Comparison of ENCODE assay signal across 8 cellular contexts in the genomic region with DNA sequence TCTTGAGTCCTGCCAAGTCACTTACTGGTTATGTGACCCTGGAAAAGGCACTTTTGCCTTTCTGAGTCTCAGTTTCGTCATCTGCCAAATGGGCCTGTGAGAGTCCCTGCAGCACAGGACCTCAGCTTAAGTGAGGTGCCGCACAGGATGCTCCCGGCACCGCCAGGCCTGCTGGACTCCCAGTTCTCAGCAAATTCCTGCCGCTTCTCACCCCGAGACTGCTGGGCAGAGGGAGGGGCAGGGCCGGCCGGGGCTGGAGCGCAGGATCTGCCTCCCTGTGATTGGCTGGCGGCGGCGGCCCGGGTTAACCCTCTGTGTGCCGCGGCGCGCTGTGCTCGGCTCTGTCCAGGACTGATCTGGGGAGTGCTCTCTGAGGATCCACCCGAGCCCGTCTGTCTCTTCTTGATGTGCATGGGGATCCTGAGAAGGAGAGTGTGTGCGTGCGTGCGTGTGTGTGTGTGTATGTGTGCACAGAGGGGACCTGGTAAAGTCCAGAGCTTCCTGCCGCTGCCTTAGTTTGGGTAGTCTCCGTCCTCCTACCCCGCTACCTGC. TPM values are rescaled to one million over a fixed set of nuclear protein-coding genes. Genes with fewer than 3 reads are reported as not detected.
DNase-seq lines count a peak whose midpoint lies in the region; ATAC-seq, FAIRE-seq and TF ChIP-seq lines count a peak whose summit lies in the region.

No MANE protein-coding gene starts in this region.

- peaks cover 16% of the 10 kb centered on the region for H3K36me3 Mint-ChIP-seq in astrocyte (ENCODE audit: low read depth, unreplicated experiment)

- H3K9ac ChIP-seq in astrocyte (ENCODE audit: low read length): peak overlapping the region; percentile 66

- H3K4me1 ChIP-seq in astrocyte (ENCODE audit: insufficient read depth, low read length): peaks cover 23% of the 10 kb centered on the region
- H3K4me1 ChIP-seq in psoas muscle: peaks cover 33% of the 10 kb centered on the region
- peaks cover 3% of the 10 kb centered on the region; the same call in 1 of the 2 replicates for H3K4me1 ChIP-seq in SJCRH30

- H3K36me3 ChIP-seq in astrocyte (ENCODE audit: insufficient read depth, low read length) (peaks cover 35% of the 10 kb centered on the region), psoas muscle (ENCODE audit: insufficient read depth in 1 of 2, low read depth in 1 of 2) (peaks cover 4 to 67% of the 10 kb centered on the region in 2 donors), SJCRH30 (peaks cover 30% of the 10 kb centered on the region)

- peaks cover 88% of the 10 kb centered on the region for H3K79me2 ChIP-seq in astrocyte (ENCODE audit: insufficient read depth, low read length)

- H3K4me3 ChIP-seq in astrocyte (ENCODE audit: insufficient read depth, low read depth, low read length) (peak overlapping the region; percentile 64), psoas muscle (peak overlapping the region; percentile 78), SJCRH30 (no peak overlapping the region)

- FAIRE-seq in astrocyte (lab: Jason Lieb, UNC): no peak

- H4K20me1 ChIP-seq in astrocyte (ENCODE audit: insufficient read depth, low read length): peaks cover 86% of the 10 kb centered on the region

- H3K9me3 Mint-ChIP-seq in astrocyte (ENCODE audit: unreplicated experiment): no peaks in the 10 kb centered on the region

- TF ChIP-seq CTCF in C4-2B (conservative IDR thresholded peaks at IDR 0.05) (no peak; the same call in none of the 2 replicates), astrocyte (IDR thresholded peaks at IDR 0.05; ENCODE audit: insufficient read depth, low read depth, low read length) (no peak), psoas muscle (IDR thresholded peaks at IDR 0.05) (peak; percentile 15)

- peaks cover 6% of the 10 kb centered on the region for H3K4me1 Mint-ChIP-seq in astrocyte (ENCODE audit: low read depth, unreplicated experiment)

- H3K27ac Mint-ChIP-seq in astrocyte (ENCODE audit: unreplicated experiment): peak overlapping the region; percentile 34

- H3K27me3 ChIP-seq in astrocyte (ENCODE audit: insufficient read depth, low read length): no peaks in the 10 kb centered on the region
- H3K27me3 ChIP-seq in psoas muscle (ENCODE audit: insufficient read depth in 3 of 3, low read length in 2 of 3): no peaks in the 10 kb centered on the region
- no peaks in the 10 kb centered on the region for H3K27me3 ChIP-seq in SJCRH30

- WGBS in psoas muscle, 3 donors: 23 to 28% (median 25%) methylated on average over 25 to 26 of the region's 26 CpGs

- no peak overlapping the region for H2AFZ ChIP-seq in astrocyte (ENCODE audit: low read depth, low read length)

- H3K27ac ChIP-seq in C4-2B (peak overlapping the region; percentile 76), astrocyte (ENCODE audit: low read depth, low read length) (peak overlapping the region; percentile 18), psoas muscle (peak overlapping the region; percentile 76), SJCRH30 (no peak overlapping the region)

- peak; percentile 30 for ATAC-seq in GM19351 (IDR thresholded peaks at IDR 0.05; ENCODE audit: unreplicated experiment)
- peak; percentile 65 to 81 (median 78) for ATAC-seq in psoas muscle
- no peak for ATAC-seq in HG03457 (IDR thresholded peaks at IDR 0.05; ENCODE audit: unreplicated experiment)

- peak overlapping the region; percentile 87 for H3K4me3 Mint-ChIP-seq in astrocyte (ENCODE audit: unreplicated experiment)

- H3K27me3 Mint-ChIP-seq in astrocyte (ENCODE audit: low read depth, unreplicated experiment): no peaks in the 10 kb centered on the region

- H3K9me3 ChIP-seq in astrocyte (ENCODE audit: insufficient read depth, low read depth, low read length): no peaks in the 10 kb centered on the region
- no peaks in the 10 kb centered on the region for H3K9me3 ChIP-seq in psoas muscle
- H3K9me3 ChIP-seq in SJCRH30 (replicated peaks): no peaks in the 10 kb centered on the region

- peak; percentile 33 for DNase-seq in NCI-H526 treated with DMSO at 0.1 percent for 48 hours (lab: John Stamatoyannopoulos, UW)
- peak; percentile 49 for DNase-seq in astrocyte (ENCODE audit: low read depth)
- peak; percentile 98 for DNase-seq in hepatic stellate cell (ENCODE audit: low spot score)
- DNase-seq in psoas muscle: peak; percentile 70 to 81
- DNase-seq in SJCRH30: no peak

- intact Hi-C loops in psoas muscle (cut with DNase I): loop anchor here (1.0 to 5.0 kb wide), 3 partner anchors 17 to 35 kb away; no protein-coding TSS in a partner anchor

- peak overlapping the region; percentile 88 for H3K4me2 ChIP-seq in astrocyte (ENCODE audit: low read length)

RNA-seq across cellular contexts. Expression of gene SETD1B, which starts 8.6 kb away (rescaled TPM):
- total RNA-seq in astrocyte: 20.9 and 24.0 TPM in 2 replicates
- total RNA-seq in psoas muscle: 10 to 100 TPM in 3 of 4 donors, 1 to 10 TPM in 1; 9.2 to 13.0 (median 11.8) TPM
- polyA plus RNA-seq in psoas muscle: 1 to 10 TPM; 2.8 to 7.5 (median 3.0) TPM
- total RNA-seq in SJCRH30 (2014; rRNA removed; shearing (Covaris generic)): 3.2 and 3.8 TPM in 2 replicates

RNA-seq across cellular contexts. Expression of gene RHOF, which starts 18.9 kb away (rescaled TPM):
- total RNA-seq in astrocyte: 28.0 and 31.9 TPM in 2 replicates
- total RNA-seq in psoas muscle: 1 to 10 TPM; 3.3 to 4.8 (median 3.9) TPM
- 1 to 10 TPM; 1.4 to 4.3 (median 1.6) TPM for polyA plus RNA-seq in psoas muscle
- total RNA-seq in SJCRH30 (2014; rRNA removed; shearing (Covaris generic)): 2.8 and 5.2 TPM in 2 replicates

RNA-seq across cellular contexts. Expression of gene HPD, which starts 46.3 kb away (rescaled TPM):
- total RNA-seq in astrocyte (not detected in 2 replicates), psoas muscle (1 to 10 TPM; 1.1 to 3.3 (median 3.0) TPM)
- polyA plus RNA-seq in psoas muscle: 1 to 10 TPM in 1 of 3 donors, under 1 TPM in 2; 0.67 to 1.6 (median 0.70) TPM
- not detected in 2 replicates for total RNA-seq in SJCRH30 (2014; rRNA removed; shearing (Covaris generic))

Comparison
In these comparisons a context has a peak if more than half of its experiments do, and no peak if none do; other contexts are left out.
1. DNase-seq: peak in NCI-H526 treated with DMSO at 0.1 percent for 48 hours (single experiment), astrocyte (single experiment), hepatic stellate cell (single experiment) and psoas muscle (2 of 2); none in SJCRH30 (0 of 2).